Comparison of ENCODE assay signal across 14 cellular contexts in genomic region chr22:22633533-22633932, GRCh38. TPM values are rescaled to one million over a fixed set of nuclear protein-coding genes. Genes with fewer than 3 reads are reported as not detected.
"Had no signal": no experiment of that assay in that cellular context is flagged by ENCODE, and none has a peak within 500 bp of the region (broad histone marks: within the 10 kb centered on the region; RNA-seq: fewer than 3 reads in every experiment).

No MANE protein-coding gene starts in this region.

RNA-seq across cellular contexts. Expression of gene GGTLC2, which starts 10.9 kb away (rescaled TPM):
- total RNA-seq: activated B cell treated with CpG ODN at 0.5 μM for 24 hours; activated CD4-positive, alpha-beta memory T cell treated with anti-CD3 and anti-CD28 coated beads for 36 hours; activated CD4-positive, alpha-beta memory T cell treated with anti-CD3 and anti-CD28 coated beads, Interleukin-2, amount 10 ng/mL, durations not matched to agents 7 days and 5 days; activated CD4-positive, alpha-beta T cell treated with anti-CD3 and anti-CD28 coated beads for 36 hours; activated CD4-positive, alpha-beta T cell treated with anti-CD3 and anti-CD28 coated beads, Interleukin-2, amount 10 ng/mL, durations not matched to agents 24 days and 14 days; activated CD4-positive, alpha-beta T cell treated with anti-CD3 and anti-CD28 coated beads, Interleukin-2, amount 10 ng/mL, durations not matched to agents 7 days and 5 days; activated CD8-positive, alpha-beta memory T cell treated with anti-CD3 and anti-CD28 coated beads for 36 hours; activated CD8-positive, alpha-beta memory T cell treated with anti-CD3 and anti-CD28 coated beads, Interleukin-2, amount 10 ng/mL, durations not matched to agents 7 days and 5 days; activated CD8-positive, alpha-beta T cell treated with anti-CD3 and anti-CD28 coated beads for 36 hours; activated CD8-positive, alpha-beta T cell treated with anti-CD3 and anti-CD28 coated beads, Interleukin-2, amount 10 ng/mL, durations not matched to agents 7 days and 5 days; T-helper 1 cell treated with Interleukin-12 subunit alpha and Interleukin-12 subunit beta and Interleukin-4 antibody, amounts not matched to agents 30 ng/mL and 1 ng/mL, for 36 hours; T-helper 17 cell; T-helper 2 cell treated with Interferon-gamma antibody and Interleukin-4, amounts not matched to agents 100 ng/mL and 5 ng/mL, for 36 hours; WTC11 had no signal
